1 cellular context compared by ENCODE assay signal in genomic region chr17:12296120-12296727, GRCh38.
TF ChIP-seq lines count a peak whose summit lies in the region.

No MANE protein-coding gene starts in this region.

TF ChIP-seq in GM23338, 12 proteins besides CTCF, POLR2A, EP300 and RAD21:
- TF ChIP-seq ZNF462 (CRISPR knock-in tag; IDR thresholded peaks at IDR 0.05) (no peak), CREB1 (CRISPR knock-in tag; IDR thresholded peaks at IDR 0.05; ENCODE audit: low read depth) (no peak), NANOG (IDR thresholded peaks at IDR 0.05; ENCODE audit: borderline replicate concordance) (no peak), JUNB (IDR thresholded peaks at IDR 0.05; ENCODE audit: unreplicated experiment) (no peak), ETS1 (IDR thresholded peaks at IDR 0.05) (no peak)
TF ChIP-seq in GM23338: peak in this region for 0.
